In the genomic region with DNA sequence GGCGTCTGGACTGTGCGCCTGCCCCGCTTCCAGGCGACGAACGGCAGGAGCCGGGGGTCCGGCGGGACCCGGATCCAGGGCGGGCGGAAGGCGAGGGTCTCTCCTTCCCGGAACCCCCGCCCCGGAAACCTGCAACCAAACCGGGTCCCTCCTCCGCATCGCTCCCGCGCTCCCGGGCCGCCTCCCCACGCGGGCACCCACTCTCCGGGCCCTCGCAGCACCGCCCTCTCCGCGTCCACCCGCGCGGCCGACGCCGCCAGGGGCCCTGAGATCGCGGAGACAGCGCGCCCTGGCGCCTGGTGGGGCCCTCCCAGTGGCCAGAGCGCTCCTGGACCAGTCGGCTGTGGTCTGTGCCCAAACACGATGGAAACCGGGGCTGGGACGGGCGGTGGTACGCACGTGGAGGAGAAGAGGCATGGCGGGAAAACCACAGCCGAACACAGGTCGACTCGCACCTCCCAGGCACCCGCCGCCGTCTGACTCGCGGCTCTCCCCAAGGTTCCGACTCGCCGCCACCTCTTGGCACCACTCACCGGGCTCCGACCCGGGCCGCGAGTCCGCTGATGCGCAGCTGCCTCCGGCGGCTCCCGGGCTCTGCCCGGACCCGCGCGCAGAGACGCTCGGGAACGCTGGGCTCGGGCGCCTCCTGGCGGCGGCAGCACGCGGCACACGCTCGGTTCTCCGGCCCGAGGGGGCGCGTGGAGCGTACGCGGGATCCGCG, we compare ENCODE assay signal across 8 cellular contexts. TPM values are rescaled to one million over a fixed set of nuclear protein-coding genes. Genes with fewer than 3 reads are reported as not detected.
DNase-seq lines count a peak whose midpoint lies in the region; TF ChIP-seq lines count a peak whose summit lies in the region.

No MANE protein-coding gene starts in this region.

- H3K27me3 ChIP-seq in endodermal cell (ENCODE audit: control insufficient read depth, insufficient read depth, low read length, poor library complexity, severe bottlenecking) = peaks cover 96% of the 10 kb centered on the region
- H3K27me3 ChIP-seq in mononuclear cell (ENCODE audit: insufficient read depth, low read length) = peaks cover 62% of the 10 kb centered on the region
- H3K27me3 ChIP-seq in PC-9 (ENCODE audit: insufficient read depth, low read depth) = peaks cover 4% of the 10 kb centered on the region; the same call in 1 of the 2 replicates

- POLR2A ChIA-PET in PC-9 (lab: Charles Lee; ENCODE audit: unreplicated experiment) = no interaction called here

- H3K4me3 ChIP-seq in GM12865 (ENCODE audit: low read depth, low read length) (peak overlapping the region; percentile 49), endodermal cell (ENCODE audit: low read length) (peak overlapping the region; percentile 73), mononuclear cell (ENCODE audit: low read length) (peak overlapping the region; percentile 8), PC-9 (no peak overlapping the region)

- no TSS peak for BruUV-seq in PC-9 (replicated peaks; lab: Mats Ljungman, UMichigan)

- H3K9me2 ChIP-seq in PC-9 (ENCODE audit: insufficient read depth) = no peaks in the 10 kb centered on the region

- H3K9ac ChIP-seq in endodermal cell (ENCODE audit: extremely low read depth, low read length, poor library complexity, severe bottlenecking) = no peak overlapping the region

- 0 to 1% methylated on average over 10 to 95 of the region's 95 CpGs for WGBS in endodermal cell (ENCODE audit: insufficient coverage in 1 of 2, insufficient read length in 1 of 2), 2 experiments

- no peaks in the 10 kb centered on the region for H3K36me3 Mint-ChIP-seq in endodermal cell (ENCODE audit: low read depth)

- CTCF ChIA-PET in PC-9 (lab: Charles Lee) = interaction anchor here (1.5 kb wide), 1 partner anchor 271 kb away, joined by 5 read pairs; no protein-coding TSS in a partner anchor

- H3K9me3 ChIP-seq in endodermal cell (ENCODE audit: control insufficient read depth, low read length) (no peaks in the 10 kb centered on the region), mononuclear cell (ENCODE audit: low read depth, low read length) (no peaks in the 10 kb centered on the region), PC-9 (ENCODE audit: insufficient read depth, low read depth) (no peaks in the 10 kb centered on the region)

- no peak overlapping the region for H3K4me2 ChIP-seq in PC-9

- no peak overlapping the region for H2AFZ ChIP-seq in PC-9

- peak; percentile 77 for TF ChIP-seq CTCF in GM12865 (IDR thresholded peaks at IDR 0.05; ENCODE audit: insufficient read depth, low read depth, low read length, missing control alignments)
- TF ChIP-seq CTCF in endodermal cell (conservative IDR thresholded peaks at IDR 0.05) = peak; percentile 95
- no peak for TF ChIP-seq CTCF in PC-9 (conservative IDR thresholded peaks at IDR 0.05)

- no peaks in the 10 kb centered on the region for H3K9me3 Mint-ChIP-seq in endodermal cell

- no peak overlapping the region for H3K27ac Mint-ChIP-seq in endodermal cell

- no peaks in the 10 kb centered on the region for H3K79me2 ChIP-seq in PC-9 (ENCODE audit: low read depth)

- H3K4me1 ChIP-seq in endodermal cell (ENCODE audit: control insufficient read depth, insufficient read depth, low read length) = peaks cover 4% of the 10 kb centered on the region
- peaks cover 34% of the 10 kb centered on the region for H3K4me1 ChIP-seq in mononuclear cell (ENCODE audit: insufficient read depth, low read length)
- no peaks in the 10 kb centered on the region for H3K4me1 ChIP-seq in PC-9 (replicated peaks; ENCODE audit: insufficient read depth)

- H3K4me1 Mint-ChIP-seq in endodermal cell = peaks cover 25% of the 10 kb centered on the region

- no peaks in the 10 kb centered on the region for H3K36me3 ChIP-seq in endodermal cell (ENCODE audit: control insufficient read depth, insufficient read depth, low read length)
- no peaks in the 10 kb centered on the region for H3K36me3 ChIP-seq in PC-9 (ENCODE audit: low read depth)

- H3K27me3 Mint-ChIP-seq in endodermal cell (ENCODE audit: insufficient read depth) = peaks cover 91% of the 10 kb centered on the region

- no peaks in the 10 kb centered on the region for H3F3A ChIP-seq in PC-9 (ENCODE audit: insufficient read depth, low read depth)

- peak; percentile 65 for DNase-seq in GM12865 (ENCODE audit: low read depth)
- peak; percentile 32 for DNase-seq in MV-4-11 (lab: John Stamatoyannopoulos, UW)
- peak; percentile 25 for DNase-seq in activated CD8-positive, alpha-beta memory T cell treated with anti-CD3 and anti-CD28 coated beads, Interleukin-2, amount 50 U/mL, for 24 hours (ENCODE audit: extremely low read depth)
- peak; percentile 90 for DNase-seq in endodermal cell
- DNase-seq in stimulated activated CD8-positive, alpha-beta memory T cell treated with anti-CD3 and anti-CD28 coated beads, Interleukin-4, amount 100 ng/mL, for 24 hours (ENCODE audit: low read depth) = peak; percentile 59
- DNase-seq in PC-9 = no peak
- DNase-seq in NCI-H2107 (lab: John Stamatoyannopoulos, UW) = no peak

- intact Hi-C loops in PC-9 (cut with micrococcal nuclease; ENCODE audit: unreplicated experiment) = loop anchor here (1.0 to 10.0 kb wide), 4 partner anchors 270 to 671 kb away; no protein-coding TSS in a partner anchor

- peak overlapping the region; percentile 49 for H3K4me3 Mint-ChIP-seq in endodermal cell

- H4K20me1 ChIP-seq in PC-9 (ENCODE audit: insufficient read depth) = no peaks in the 10 kb centered on the region

- H3K27ac ChIP-seq in endodermal cell (ENCODE audit: low read depth, low read length) (no peak overlapping the region), PC-9 (no peak overlapping the region)

RNA-seq across cellular contexts. Expression of a gene that starts 7.9 kb away (rescaled TPM):
- total RNA-seq in endodermal cell (1 to 10 TPM in 1 of 2 donors, under 1 TPM in 1; 0.31 to 1.5 TPM), mononuclear cell (not detected), PC-9 (2021) (not detected in 2 replicates)
- 0.11 TPM for polyA plus RNA-seq in endodermal cell (2013, experiment 1 of 2)
- not detected for polyA plus RNA-seq in endodermal cell (2013, experiment 2 of 2)

Comparison
In these comparisons a context has a peak if more than half of its experiments do, and no peak if none do; other contexts are left out.
1. DNase-seq: peak in GM12865 (single experiment), MV-4-11 (single experiment), activated CD8-positive, alpha-beta memory T cell treated with anti-CD3 and anti-CD28 coated beads, Interleukin-2, amount 50 U/mL, for 24 hours (single experiment), endodermal cell (single experiment) and stimulated activated CD8-positive, alpha-beta memory T cell treated with anti-CD3 and anti-CD28 coated beads, Interleukin-4, amount 100 ng/mL, for 24 hours (single experiment); none in PC-9 (0 of 2) and NCI-H2107 (single experiment).